ENCODE assay signal across 1 cellular context in genomic region chr17:44200478-44201155, GRCh38.
TF ChIP-seq lines count a peak whose summit lies in the region.

No MANE protein-coding gene starts in this region.

TF ChIP-seq in K562, 482 proteins besides CTCF, POLR2A, EP300 and RAD21 (continued from another document and continues in another):
- TF ChIP-seq, protein P1, sequence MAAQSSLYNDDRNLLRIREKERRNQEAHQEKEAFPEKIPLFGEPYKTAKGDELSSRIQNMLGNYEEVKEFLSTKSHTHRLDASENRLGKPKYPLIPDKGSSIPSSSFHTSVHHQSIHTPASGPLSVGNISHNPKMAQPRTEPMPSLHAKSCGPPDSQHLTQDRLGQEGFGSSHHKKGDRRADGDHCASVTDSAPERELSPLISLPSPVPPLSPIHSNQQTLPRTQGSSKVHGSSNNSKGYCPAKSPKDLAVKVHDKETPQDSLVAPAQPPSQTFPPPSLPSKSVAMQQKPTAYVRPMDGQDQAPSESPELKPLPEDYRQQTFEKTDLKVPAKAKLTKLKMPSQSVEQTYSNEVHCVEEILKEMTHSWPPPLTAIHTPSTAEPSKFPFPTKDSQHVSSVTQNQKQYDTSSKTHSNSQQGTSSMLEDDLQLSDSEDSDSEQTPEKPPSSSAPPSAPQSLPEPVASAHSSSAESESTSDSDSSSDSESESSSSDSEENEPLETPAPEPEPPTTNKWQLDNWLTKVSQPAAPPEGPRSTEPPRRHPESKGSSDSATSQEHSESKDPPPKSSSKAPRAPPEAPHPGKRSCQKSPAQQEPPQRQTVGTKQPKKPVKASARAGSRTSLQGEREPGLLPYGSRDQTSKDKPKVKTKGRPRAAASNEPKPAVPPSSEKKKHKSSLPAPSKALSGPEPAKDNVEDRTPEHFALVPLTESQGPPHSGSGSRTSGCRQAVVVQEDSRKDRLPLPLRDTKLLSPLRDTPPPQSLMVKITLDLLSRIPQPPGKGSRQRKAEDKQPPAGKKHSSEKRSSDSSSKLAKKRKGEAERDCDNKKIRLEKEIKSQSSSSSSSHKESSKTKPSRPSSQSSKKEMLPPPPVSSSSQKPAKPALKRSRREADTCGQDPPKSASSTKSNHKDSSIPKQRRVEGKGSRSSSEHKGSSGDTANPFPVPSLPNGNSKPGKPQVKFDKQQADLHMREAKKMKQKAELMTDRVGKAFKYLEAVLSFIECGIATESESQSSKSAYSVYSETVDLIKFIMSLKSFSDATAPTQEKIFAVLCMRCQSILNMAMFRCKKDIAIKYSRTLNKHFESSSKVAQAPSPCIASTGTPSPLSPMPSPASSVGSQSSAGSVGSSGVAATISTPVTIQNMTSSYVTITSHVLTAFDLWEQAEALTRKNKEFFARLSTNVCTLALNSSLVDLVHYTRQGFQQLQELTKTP (IDR thresholded peaks at IDR 0.05; ENCODE audit: low read depth in 1 of 2, partially characterized antibody in 2 of 2): no peak
- no peak for TF ChIP-seq ZNF398 (CRISPR knock-in tag; IDR thresholded peaks at IDR 0.05)
- no peak for TF ChIP-seq ZNF354B (CRISPR knock-in tag; IDR thresholded peaks at IDR 0.05)
- no peak for TF ChIP-seq FOXJ3 (CRISPR knock-in tag; IDR thresholded peaks at IDR 0.05)
- peak; percentile 4 for TF ChIP-seq TBP (optimal IDR thresholded peaks at IDR 0.05; ENCODE audit: low read depth, low read length)
- no peak for TF ChIP-seq ZNF586 (CRISPR knock-in tag; conservative IDR thresholded peaks at IDR 0.05)
- no peak for TF ChIP-seq ZNF41 (CRISPR knock-in tag; conservative IDR thresholded peaks at IDR 0.05)
- no peak for TF ChIP-seq SMARCA4 (IDR thresholded peaks at IDR 0.05)
- TF ChIP-seq, protein P2, sequence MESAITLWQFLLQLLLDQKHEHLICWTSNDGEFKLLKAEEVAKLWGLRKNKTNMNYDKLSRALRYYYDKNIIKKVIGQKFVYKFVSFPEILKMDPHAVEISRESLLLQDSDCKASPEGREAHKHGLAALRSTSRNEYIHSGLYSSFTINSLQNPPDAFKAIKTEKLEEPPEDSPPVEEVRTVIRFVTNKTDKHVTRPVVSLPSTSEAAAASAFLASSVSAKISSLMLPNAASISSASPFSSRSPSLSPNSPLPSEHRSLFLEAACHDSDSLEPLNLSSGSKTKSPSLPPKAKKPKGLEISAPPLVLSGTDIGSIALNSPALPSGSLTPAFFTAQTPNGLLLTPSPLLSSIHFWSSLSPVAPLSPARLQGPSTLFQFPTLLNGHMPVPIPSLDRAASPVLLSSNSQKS (CRISPR knock-in tag; IDR thresholded peaks at IDR 0.05): no peak
- no peak for TF ChIP-seq ZNF584 (CRISPR knock-in tag; IDR thresholded peaks at IDR 0.05; ENCODE audit: low read depth)
- TF ChIP-seq ZNF143 (CRISPR knock-in tag; IDR thresholded peaks at IDR 0.05): no peak
- TF ChIP-seq TAL1 (IDR thresholded peaks at IDR 0.05): no peak
- TF ChIP-seq ETV5 (CRISPR knock-in tag; IDR thresholded peaks at IDR 0.05; ENCODE audit: low read depth): no peak
- TF ChIP-seq ZNF395 (CRISPR knock-in tag; IDR thresholded peaks at IDR 0.05): no peak
- TF ChIP-seq SAFB2 (IDR thresholded peaks at IDR 0.05; ENCODE audit: borderline replicate concordance, low read depth, low read length, severe bottlenecking): no peak
- no peak for TF ChIP-seq DDX20 (tag; IDR thresholded peaks at IDR 0.05; ENCODE audit: low read depth)
- TF ChIP-seq ZNF445 (CRISPR knock-in tag; IDR thresholded peaks at IDR 0.05; ENCODE audit: low read depth): no peak
- peak; percentile 42 for TF ChIP-seq SAP30 (IDR thresholded peaks at IDR 0.05; ENCODE audit: borderline replicate concordance, insufficient read depth, low read depth, low read length, poor library complexity, severe bottlenecking)
- peak; percentile 75 for TF ChIP-seq ZFX (CRISPR knock-in tag; IDR thresholded peaks at IDR 0.05)
- TF ChIP-seq SMC3 (conservative IDR thresholded peaks at IDR 0.05; ENCODE audit: insufficient read depth, low read depth, low read length): no peak
- peak; percentile 23; the same call in 1 of the 2 replicates for TF ChIP-seq HDAC2 (IDR thresholded peaks at IDR 0.05)
- TF ChIP-seq ARID2 (IDR thresholded peaks at IDR 0.05): no peak
- no peak for TF ChIP-seq SIN3A (IDR thresholded peaks at IDR 0.05; ENCODE audit: borderline replicate concordance in 2 of 2, control insufficient read depth in 1 of 2, low read depth in 2 of 2, low read length in 2 of 2)
- no peak for TF ChIP-seq RBM15 (IDR thresholded peaks at IDR 0.05; ENCODE audit: insufficient read depth, low read length)
- no peak for TF ChIP-seq ZNF696 (CRISPR knock-in tag; conservative IDR thresholded peaks at IDR 0.05)
- TF ChIP-seq SMARCC2 (IDR thresholded peaks at IDR 0.05; ENCODE audit: low read depth): no peak
- no peak for TF ChIP-seq ZKSCAN1 (IDR thresholded peaks at IDR 0.05; ENCODE audit: low read depth, low read length)
- TF ChIP-seq ZBTB12 (CRISPR knock-in tag; IDR thresholded peaks at IDR 0.05): no peak
- TF ChIP-seq GTF3C2 (IDR thresholded peaks at IDR 0.05; ENCODE audit: borderline replicate concordance, extremely low read depth, insufficient read length): no peak
- no peak for TF ChIP-seq HNRNPUL1 (IDR thresholded peaks at IDR 0.05; ENCODE audit: low read length)
- no peak for TF ChIP-seq CHAMP1 (IDR thresholded peaks at IDR 0.05)
- TF ChIP-seq EZH2 (IDR thresholded peaks at IDR 0.05; ENCODE audit: borderline replicate concordance, low read depth, low read length): no peak
- TF ChIP-seq, protein P3, sequence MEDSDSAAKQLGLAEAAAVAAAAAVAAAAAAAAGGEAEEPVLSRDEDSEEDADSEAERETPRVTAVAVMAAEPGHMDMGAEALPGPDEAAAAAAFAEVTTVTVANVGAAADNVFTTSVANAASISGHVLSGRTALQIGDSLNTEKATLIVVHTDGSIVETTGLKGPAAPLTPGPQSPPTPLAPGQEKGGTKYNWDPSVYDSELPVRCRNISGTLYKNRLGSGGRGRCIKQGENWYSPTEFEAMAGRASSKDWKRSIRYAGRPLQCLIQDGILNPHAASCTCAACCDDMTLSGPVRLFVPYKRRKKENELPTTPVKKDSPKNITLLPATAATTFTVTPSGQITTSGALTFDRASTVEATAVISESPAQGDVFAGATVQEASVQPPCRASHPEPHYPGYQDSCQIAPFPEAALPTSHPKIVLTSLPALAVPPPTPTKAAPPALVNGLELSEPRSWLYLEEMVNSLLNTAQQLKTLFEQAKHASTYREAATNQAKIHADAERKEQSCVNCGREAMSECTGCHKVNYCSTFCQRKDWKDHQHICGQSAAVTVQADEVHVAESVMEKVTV (CRISPR knock-in tag; IDR thresholded peaks at IDR 0.05): no peak
- TF ChIP-seq BRD4 (IDR thresholded peaks at IDR 0.05): no peak
- TF ChIP-seq, protein P4, sequence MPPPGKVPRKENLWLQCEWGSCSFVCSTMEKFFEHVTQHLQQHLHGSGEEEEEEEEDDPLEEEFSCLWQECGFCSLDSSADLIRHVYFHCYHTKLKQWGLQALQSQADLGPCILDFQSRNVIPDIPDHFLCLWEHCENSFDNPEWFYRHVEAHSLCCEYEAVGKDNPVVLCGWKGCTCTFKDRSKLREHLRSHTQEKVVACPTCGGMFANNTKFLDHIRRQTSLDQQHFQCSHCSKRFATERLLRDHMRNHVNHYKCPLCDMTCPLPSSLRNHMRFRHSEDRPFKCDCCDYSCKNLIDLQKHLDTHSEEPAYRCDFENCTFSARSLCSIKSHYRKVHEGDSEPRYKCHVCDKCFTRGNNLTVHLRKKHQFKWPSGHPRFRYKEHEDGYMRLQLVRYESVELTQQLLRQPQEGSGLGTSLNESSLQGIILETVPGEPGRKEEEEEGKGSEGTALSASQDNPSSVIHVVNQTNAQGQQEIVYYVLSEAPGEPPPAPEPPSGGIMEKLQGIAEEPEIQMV (tag; conservative IDR thresholded peaks at IDR 0.05; ENCODE audit: low read depth): no peak
- no peak for TF ChIP-seq ZZZ3 (IDR thresholded peaks at IDR 0.05)
- TF ChIP-seq RCOR1 (IDR thresholded peaks at IDR 0.05; ENCODE audit: borderline replicate concordance in 1 of 2, low read depth in 2 of 2, low read length in 2 of 2): no peak
- no peak for TF ChIP-seq ILF3 (IDR thresholded peaks at IDR 0.05; ENCODE audit: borderline replicate concordance)
- TF ChIP-seq BRCA1 (IDR thresholded peaks at IDR 0.05): no peak
- TF ChIP-seq BRCA1 (CRISPR knock-in tag; IDR thresholded peaks at IDR 0.05): no peak
- TF ChIP-seq ZNF561 (CRISPR knock-in tag; conservative IDR thresholded peaks at IDR 0.05): no peak
- no peak for TF ChIP-seq CEBPG (CRISPR knock-in tag; IDR thresholded peaks at IDR 0.05)
- TF ChIP-seq CEBPG (tag; conservative IDR thresholded peaks at IDR 0.05 in 1 of 2, IDR thresholded peaks at IDR 0.05 in 1 of 2): no peak
- TF ChIP-seq EGR1 (conservative IDR thresholded peaks at IDR 0.05): no peak
- no peak for TF ChIP-seq IRF2 (CRISPR knock-in tag; IDR thresholded peaks at IDR 0.05)
- TF ChIP-seq PML (IDR thresholded peaks at IDR 0.05; ENCODE audit: low read length): 0 out of 2 replicates have a peak, but pooled peaks have one; percentile 20
- TF ChIP-seq ILK (tag; IDR thresholded peaks at IDR 0.05; ENCODE audit: borderline replicate concordance, low read depth): no peak
- TF ChIP-seq DACH1 (IDR thresholded peaks at IDR 0.05; ENCODE audit: partially characterized antibody): no peak
- no peak for TF ChIP-seq IRF9 (tag; IDR thresholded peaks at IDR 0.05)
